ENCODE assay signal across 11 cellular contexts in the genomic region with DNA sequence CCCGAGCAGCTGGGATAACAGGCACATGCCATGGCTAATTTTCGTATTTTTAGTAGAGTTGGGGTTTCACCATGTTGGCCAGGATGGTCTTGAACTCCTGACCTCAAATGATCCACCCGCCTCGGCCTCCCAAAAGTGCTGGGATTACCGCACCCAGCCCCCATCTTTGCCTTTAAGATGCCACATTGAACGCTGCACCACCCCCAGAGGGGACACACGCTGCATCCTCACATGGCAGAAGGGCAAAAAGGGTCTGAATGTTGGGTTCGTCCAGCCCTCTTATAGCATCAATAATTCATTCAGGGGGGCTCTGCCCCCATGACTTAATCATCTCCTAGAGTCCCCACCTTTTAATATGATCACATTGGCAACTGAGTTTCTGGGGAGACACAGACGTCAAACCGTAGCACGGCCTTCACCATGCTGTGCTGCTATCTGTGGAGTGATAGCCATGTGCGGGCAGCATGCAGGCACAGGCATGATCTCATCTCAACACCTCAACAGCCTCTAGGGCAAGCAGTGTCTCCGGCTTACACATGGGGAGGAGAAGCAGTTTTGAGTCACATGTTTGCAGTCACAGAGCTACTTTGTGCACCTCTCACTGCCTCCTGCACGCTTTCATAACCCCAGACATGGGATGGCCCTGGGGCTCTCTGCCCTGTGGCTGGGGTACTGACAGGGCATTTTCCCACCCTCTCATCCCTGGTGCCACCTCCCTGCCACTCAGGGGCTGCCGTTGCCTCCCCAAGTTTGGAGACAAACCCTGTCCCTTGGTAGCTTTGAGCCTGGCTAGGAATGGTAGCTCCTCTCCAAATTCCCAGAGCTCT. TPM values are rescaled to one million over a fixed set of nuclear protein-coding genes. Genes with fewer than 3 reads are reported as not detected.
DNase-seq lines count a peak whose midpoint lies in the region; ATAC-seq and TF ChIP-seq lines count a peak whose summit lies in the region.
"Had no signal": no experiment of that assay in that cellular context is flagged by ENCODE, and none has a peak within 500 bp of the region (broad histone marks: within the 10 kb centered on the region; RNA-seq: fewer than 3 reads in every experiment).

No MANE protein-coding gene starts in this region.

- no peaks in the 10 kb centered on the region for H3K27me3 Mint-ChIP-seq in CD8-positive, alpha-beta T cell (ENCODE audit: low read depth)
- no peaks in the 10 kb centered on the region for H3K27me3 Mint-ChIP-seq in activated naive CD8-positive, alpha-beta T cell treated with anti-CD3 and anti-CD28 coated beads, Interleukin-2, amount 10 ng/mL, durations not matched to agents 7 days and 5 days
- no peaks in the 10 kb centered on the region for H3K27me3 Mint-ChIP-seq in naive thymus-derived CD4-positive, alpha-beta T cell

- DNase-seq in CD8-positive, alpha-beta T cell = peak in 4 of 7 experiments; percentile 5 to 42 (median 16)
- DNase-seq in HT1080 (ENCODE audit: low read depth) (peak; percentile 30), GF-D8 (lab: John Stamatoyannopoulos, UW) (no peak), NCI-H1694 (lab: John Stamatoyannopoulos, UW) (no peak)
- DNase-seq in activated naive CD8-positive, alpha-beta T cell treated with anti-CD3 and anti-CD28 coated beads, Interleukin-2, amount 10 ng/mL, durations not matched to agents 7 days and 5 days = peak; percentile 22
- peak in 1 of 9 donors; percentile 19 for DNase-seq in naive thymus-derived CD4-positive, alpha-beta T cell

- peak; percentile 32 for ATAC-seq in CD8-positive, alpha-beta T cell
- ATAC-seq in activated naive CD8-positive, alpha-beta T cell treated with anti-CD3 and anti-CD28 coated beads, Interleukin-2, amount 10 ng/mL, durations not matched to agents 7 days and 5 days (ENCODE audit: low read depth) = peak; percentile 30
- ATAC-seq in naive thymus-derived CD4-positive, alpha-beta T cell = no peak
- ATAC-seq in GM19397 (IDR thresholded peaks at IDR 0.05; ENCODE audit: unreplicated experiment) (no peak), HG03469 (IDR thresholded peaks at IDR 0.05; ENCODE audit: unreplicated experiment) (no peak)
- ATAC-seq: right lobe of liver had no signal

- H3K4me1 Mint-ChIP-seq in CD8-positive, alpha-beta T cell (ENCODE audit: low read depth) = peaks cover 44% of the 10 kb centered on the region
- H3K4me1 Mint-ChIP-seq in activated naive CD8-positive, alpha-beta T cell treated with anti-CD3 and anti-CD28 coated beads, Interleukin-2, amount 10 ng/mL, durations not matched to agents 7 days and 5 days = peaks cover 32% of the 10 kb centered on the region
- peaks cover 17 to 62% (median 47%) of the 10 kb centered on the region in 7 donors for H3K4me1 Mint-ChIP-seq in naive thymus-derived CD4-positive, alpha-beta T cell
- H3K4me1 Mint-ChIP-seq: brain had no signal

- H3K27me3 ChIP-seq in CD8-positive, alpha-beta T cell (ENCODE audit: insufficient read depth, low read length) = no peaks in the 10 kb centered on the region
- H3K27me3 ChIP-seq in naive thymus-derived CD4-positive, alpha-beta T cell (ENCODE audit: control insufficient read depth in 2 of 2, insufficient read depth in 2 of 2, low read length in 2 of 2) = no peaks in the 10 kb centered on the region
- H3K27me3 ChIP-seq: right lobe of liver had no signal

- no peaks in the 10 kb centered on the region for H3K9me3 ChIP-seq in CD8-positive, alpha-beta T cell (ENCODE audit: low read length)
- no peaks in the 10 kb centered on the region for H3K9me3 ChIP-seq in naive thymus-derived CD4-positive, alpha-beta T cell (ENCODE audit: control insufficient read depth in 2 of 3, low read length in 3 of 3)
- H3K9me3 ChIP-seq: right lobe of liver had no signal

- CTCF ChIA-PET in CD8-positive, alpha-beta T cell (lab: Charles Lee) = interaction anchor here (0.6 to 1.1 kb wide), 2 partner anchors 14 to 59 kb away, joined by 3 to 5 read pairs; no protein-coding TSS in a partner anchor
- CTCF ChIA-PET in naive thymus-derived CD4-positive, alpha-beta T cell (lab: Charles Lee) = interaction anchor here (0.6 to 1.2 kb wide), 3 partner anchors 16 to 55 kb away, joined by 3 read pairs; no protein-coding TSS in a partner anchor

- H3K4me3 ChIP-seq in CD8-positive, alpha-beta T cell (ENCODE audit: low read depth, low read length) = no peak overlapping the region
- no peak overlapping the region for H3K4me3 ChIP-seq in naive thymus-derived CD4-positive, alpha-beta T cell (ENCODE audit: low read length)
- H3K4me3 ChIP-seq: right lobe of liver had no signal

- H3K27ac Mint-ChIP-seq in CD8-positive, alpha-beta T cell = peak overlapping the region; percentile 52
- no peak overlapping the region for H3K27ac Mint-ChIP-seq in activated naive CD8-positive, alpha-beta T cell treated with anti-CD3 and anti-CD28 coated beads, Interleukin-2, amount 10 ng/mL, durations not matched to agents 7 days and 5 days
- H3K27ac Mint-ChIP-seq in naive thymus-derived CD4-positive, alpha-beta T cell = peak overlapping the region in 8 of 9 donors; percentile 24 to 91 (median 82)
- H3K27ac Mint-ChIP-seq: brain had no signal

- H3K36me3 ChIP-seq in CD8-positive, alpha-beta T cell (ENCODE audit: insufficient read depth, low read length) = peaks cover 31% of the 10 kb centered on the region
- H3K36me3 ChIP-seq in naive thymus-derived CD4-positive, alpha-beta T cell (ENCODE audit: control insufficient read depth in 2 of 3, insufficient read depth in 3 of 3, low read length in 3 of 3) = peaks cover 4 to 70% (median 20%) of the 10 kb centered on the region in 3 experiments
- H3K36me3 ChIP-seq: right lobe of liver had no signal

- no peak overlapping the region for H3K27ac ChIP-seq in CD8-positive, alpha-beta T cell (ENCODE audit: low read depth, low read length)
- peak overlapping the region; percentile 30 for H3K27ac ChIP-seq in naive thymus-derived CD4-positive, alpha-beta T cell (ENCODE audit: low read depth, low read length)
- H3K27ac ChIP-seq: right lobe of liver had no signal

- H3K36me3 Mint-ChIP-seq in CD8-positive, alpha-beta T cell = peaks cover 78% of the 10 kb centered on the region
- peaks cover 27% of the 10 kb centered on the region for H3K36me3 Mint-ChIP-seq in activated naive CD8-positive, alpha-beta T cell treated with anti-CD3 and anti-CD28 coated beads, Interleukin-2, amount 10 ng/mL, durations not matched to agents 7 days and 5 days
- peaks cover 0 to 56% (median 29%) of the 10 kb centered on the region in 5 donors for H3K36me3 Mint-ChIP-seq in naive thymus-derived CD4-positive, alpha-beta T cell
- H3K36me3 Mint-ChIP-seq: brain, IgD-negative memory B cell had no signal

- peaks cover 9% of the 10 kb centered on the region for H3K4me1 ChIP-seq in CD8-positive, alpha-beta T cell (ENCODE audit: insufficient read depth, low read length)
- peaks cover 4 to 14% of the 10 kb centered on the region in 2 donors for H3K4me1 ChIP-seq in naive thymus-derived CD4-positive, alpha-beta T cell (ENCODE audit: control insufficient read depth in 2 of 2, insufficient read depth in 2 of 2, low read length in 2 of 2)
- H3K4me1 ChIP-seq: right lobe of liver had no signal

- intact Hi-C loops in CD8-positive, alpha-beta T cell (cut with DNase I, micrococcal nuclease) = no loop called here
- intact Hi-C loops in naive thymus-derived CD4-positive, alpha-beta T cell (cut with micrococcal nuclease) = no loop called here

- H3K4me3 Mint-ChIP-seq in CD8-positive, alpha-beta T cell = no peak overlapping the region
- H3K4me3 Mint-ChIP-seq in activated naive CD8-positive, alpha-beta T cell treated with anti-CD3 and anti-CD28 coated beads, Interleukin-2, amount 10 ng/mL, durations not matched to agents 7 days and 5 days = no peak overlapping the region
- peak overlapping the region in 1 of 10 donors; percentile 64 for H3K4me3 Mint-ChIP-seq in naive thymus-derived CD4-positive, alpha-beta T cell
- H3K4me3 Mint-ChIP-seq: brain had no signal

- POLR2A ChIA-PET in CD8-positive, alpha-beta T cell (lab: Charles Lee) = interaction anchor here (0.8 kb wide), 1 partner anchor 197 kb away, joined by 3 read pairs; no protein-coding TSS in a partner anchor
- POLR2A ChIA-PET in activated naive CD8-positive, alpha-beta T cell treated with anti-CD3 and anti-CD28 coated beads, Interleukin-2, amount 10 ng/mL, durations not matched to agents 7 days and 5 days (lab: Charles Lee) = interaction anchor here (0.6 to 1.1 kb wide), 2 partner anchors 11 to 15 kb away, joined by 3 read pairs; no protein-coding TSS in a partner anchor
- POLR2A ChIA-PET in naive thymus-derived CD4-positive, alpha-beta T cell (lab: Charles Lee) = interaction anchor here (1.4 to 3.4 kb wide), 2 partner anchors 10 to 28 kb away, joined by 5 to 12 read pairs; no protein-coding TSS in a partner anchor

- no peak for TF ChIP-seq CTCF in CD8-positive, alpha-beta T cell (IDR thresholded peaks at IDR 0.05)

- H3K9me3 Mint-ChIP-seq in CD8-positive, alpha-beta T cell = no peaks in the 10 kb centered on the region
- H3K9me3 Mint-ChIP-seq in activated naive CD8-positive, alpha-beta T cell treated with anti-CD3 and anti-CD28 coated beads, Interleukin-2, amount 10 ng/mL, durations not matched to agents 7 days and 5 days = no peaks in the 10 kb centered on the region
- H3K9me3 Mint-ChIP-seq in naive thymus-derived CD4-positive, alpha-beta T cell = no peaks in the 10 kb centered on the region
- H3K9me3 Mint-ChIP-seq: IgD-negative memory B cell had no signal

RNA-seq across cellular contexts. Expression of gene IL21R, which starts 30.0 kb away (rescaled TPM):
- total RNA-seq in CD8-positive, alpha-beta T cell = 100 to 1,000 TPM; 113 to 121 TPM
- total RNA-seq in HT1080 (2014; rRNA removed; shearing (Covaris generic)) = 0.67 and 0.80 TPM in 2 replicates
- polyA plus RNA-seq in HT1080 (2015; cell fraction: cytosol; rRNA removed) = 2.5 TPM in 2 replicates
- 2.3 and 2.6 TPM in 2 replicates for polyA plus RNA-seq in HT1080 (2015; cell fraction: nucleus; rRNA removed)
- total RNA-seq in activated naive CD8-positive, alpha-beta T cell treated with anti-CD3 and anti-CD28 coated beads, Interleukin-2, amount 10 ng/mL, durations not matched to agents 7 days and 5 days = 10 to 100 TPM; 27.2 to 27.5 TPM
- 10 to 100 TPM; 24.6 to 40.9 (median 31.4) TPM for total RNA-seq in naive thymus-derived CD4-positive, alpha-beta T cell
- 10 to 100 TPM; 37.1 to 52.1 TPM for polyA plus RNA-seq in naive thymus-derived CD4-positive, alpha-beta T cell

Comparison
In these comparisons a context has a peak if more than half of its experiments do, and no peak if none do; other contexts are left out.
1. ATAC-seq: peak in CD8-positive, alpha-beta T cell (single experiment) and activated naive CD8-positive, alpha-beta T cell treated with anti-CD3 and anti-CD28 coated beads, Interleukin-2, amount 10 ng/mL, durations not matched to agents 7 days and 5 days (single experiment); none in naive thymus-derived CD4-positive, alpha-beta T cell (single experiment), GM19397 (single experiment) and HG03469 (single experiment).
2. DNase-seq: peak in CD8-positive, alpha-beta T cell (4 of 7), HT1080 (single experiment) and activated naive CD8-positive, alpha-beta T cell treated with anti-CD3 and anti-CD28 coated beads, Interleukin-2, amount 10 ng/mL, durations not matched to agents 7 days and 5 days (single experiment); none in GF-D8 (single experiment) and NCI-H1694 (single experiment).
3. RNA of gene IL21R, which starts 30.0 kb away (total RNA-seq): 113 to 121 TPM in CD8-positive, alpha-beta T cell, 24.6 to 40.9 TPM in naive thymus-derived CD4-positive, alpha-beta T cell and 27.2 to 27.5 TPM in activated naive CD8-positive, alpha-beta T cell treated with anti-CD3 and anti-CD28 coated beads, Interleukin-2, amount 10 ng/mL, durations not matched to agents 7 days and 5 days; 0.67 to 0.80 TPM in HT1080; every median in the first group is over 10 times any median in the second.